In genomic region chr16:89599451-89599858, GRCh38 we compare ENCODE assay signal across 8 cellular contexts. TPM values are rescaled to one million over a fixed set of nuclear protein-coding genes. Genes with fewer than 3 reads are reported as not detected.
DNase-seq lines count a peak whose midpoint lies in the region; ATAC-seq and TF ChIP-seq lines count a peak whose summit lies in the region.

No MANE protein-coding gene starts in this region.

- ATAC-seq in GM19463 (IDR thresholded peaks at IDR 0.05; ENCODE audit: unreplicated experiment) (no peak), HG02588 (IDR thresholded peaks at IDR 0.05; ENCODE audit: unreplicated experiment) (no peak)

- H3K4me2 ChIP-seq in BLaER1 = peak overlapping the region; percentile 55

- no peaks in the 10 kb centered on the region for H3K27me3 ChIP-seq in BLaER1

- peaks cover 61% of the 10 kb centered on the region for H3K4me1 ChIP-seq in BLaER1

- no peaks in the 10 kb centered on the region for H4K20me1 ChIP-seq in BLaER1

- H3K4me3 ChIP-seq in BLaER1 = no peak overlapping the region
- no peak overlapping the region for H3K4me3 ChIP-seq in foreskin fibroblast (ENCODE audit: low read depth in 1 of 2, low read length in 2 of 2)

- TF ChIP-seq CTCF in GM13977 (IDR thresholded peaks at IDR 0.05; ENCODE audit: extremely low read depth, insufficient read depth, missing control alignments) = peak; percentile 49
- peak; percentile 15 for TF ChIP-seq CTCF in foreskin fibroblast (IDR thresholded peaks at IDR 0.05; ENCODE audit: low read depth, low read length)

- no peaks in the 10 kb centered on the region for H3K9me3 ChIP-seq in BLaER1

- DNase-seq in GM13977 (ENCODE audit: low spot score) = no peak
- peak; percentile 77 to 79 for DNase-seq in SHP77 (lab: John Stamatoyannopoulos, UW)
- peak in 1 of 2 donors; percentile 56 for DNase-seq in foreskin fibroblast
- DNase-seq in globus pallidus (ENCODE audit: low spot score) = no peak
- DNase-seq in ureter (ENCODE audit: low spot score) = no peak

- in situ Hi-C loops in GM13977 (cut with MboI; ENCODE audit: low pct_unique_long_range_greater_than_20kb, low sequenced_read_pairs, unreplicated experiment) = no loop called here

- peak overlapping the region; percentile 50; the same call in 1 of the 2 replicates for H3K27ac ChIP-seq in BLaER1

- no peak overlapping the region for H3K9ac ChIP-seq in BLaER1

- H3K36me3 ChIP-seq in BLaER1 = peaks cover 27% of the 10 kb centered on the region

RNA-seq across cellular contexts. Expression of gene DPEP1, which starts 14.0 kb away (rescaled TPM):
- 0.75 TPM for total RNA-seq in ureter

RNA-seq across cellular contexts. Expression of gene CPNE7, which starts 23.9 kb away (rescaled TPM):
- total RNA-seq in ureter = 16.2 TPM

RNA-seq across cellular contexts. Expression of gene RPL13, which starts 39.0 kb away (rescaled TPM):
- total RNA-seq in ureter = 2,389 TPM

RNA-seq across cellular contexts. Expression of gene CHMP1A, which starts 58.1 kb away (rescaled TPM):
- total RNA-seq in ureter = 84.7 TPM

RNA-seq across cellular contexts. Expression of gene SPATA33, which starts 58.2 kb away (rescaled TPM):
- total RNA-seq in ureter = 7.4 TPM

Comparison
In these comparisons a context has a peak if more than half of its experiments do, and no peak if none do; other contexts are left out.
1. DNase-seq: peak in SHP77 (2 of 2); none in GM13977 (single experiment), globus pallidus (single experiment) and ureter (single experiment).